ENCODE assay signal across 1 cellular context in the genomic region with DNA sequence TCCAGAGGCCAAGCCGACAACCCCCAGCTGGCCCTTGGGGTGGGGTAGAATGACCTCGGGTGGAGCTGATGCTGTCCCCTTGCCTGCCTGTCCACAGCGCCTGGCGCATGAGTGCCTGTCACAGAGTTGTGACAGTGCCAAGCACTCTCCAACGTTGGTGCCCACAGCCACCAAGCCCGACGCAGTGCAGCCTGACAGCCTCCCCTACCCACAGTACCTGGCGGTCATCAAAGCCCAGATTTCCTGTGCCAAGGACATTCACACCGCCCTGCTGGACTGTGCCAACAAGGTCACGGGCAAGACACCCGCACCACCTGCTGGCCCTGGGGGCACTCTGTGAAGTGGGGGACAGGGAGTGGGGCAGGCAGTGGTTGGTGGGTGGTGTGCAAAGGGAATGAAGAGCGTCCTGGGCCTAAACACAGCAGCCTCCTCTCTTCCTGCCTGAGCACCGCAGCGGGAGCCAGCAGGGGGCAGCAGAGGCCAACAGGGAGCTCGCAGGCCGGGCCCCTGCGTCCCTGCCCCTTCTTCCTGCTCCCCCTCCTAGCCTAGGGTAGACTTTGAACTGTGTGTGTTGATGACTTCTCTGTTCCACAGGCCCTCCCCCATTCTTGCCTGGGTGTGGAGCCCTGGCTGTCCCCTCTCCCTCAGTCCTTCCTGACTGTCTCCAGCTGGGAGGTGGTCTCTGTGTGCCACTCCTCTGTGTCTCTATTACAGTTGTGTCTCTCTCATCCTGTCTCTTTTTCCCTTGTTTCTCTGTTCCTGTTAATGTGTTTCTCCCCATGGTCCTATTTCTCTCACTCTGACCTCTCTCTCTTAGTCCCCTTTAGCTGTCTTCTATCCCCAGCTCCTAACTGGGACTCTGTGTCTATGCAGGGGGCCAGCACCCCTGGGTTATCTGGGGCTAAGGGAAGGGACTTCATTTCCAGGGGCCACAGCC.
TF ChIP-seq lines count a peak whose summit lies in the region.

No MANE protein-coding gene starts in this region.

TF ChIP-seq in HepG2, 621 proteins besides CTCF, POLR2A, EP300 and RAD21 (continued from another document and continues in another):
- no peak for TF ChIP-seq CCAR2 (optimal IDR thresholded peaks at IDR 0.05; ENCODE audit: low read depth, low read length)
- TF ChIP-seq, protein P1, sequence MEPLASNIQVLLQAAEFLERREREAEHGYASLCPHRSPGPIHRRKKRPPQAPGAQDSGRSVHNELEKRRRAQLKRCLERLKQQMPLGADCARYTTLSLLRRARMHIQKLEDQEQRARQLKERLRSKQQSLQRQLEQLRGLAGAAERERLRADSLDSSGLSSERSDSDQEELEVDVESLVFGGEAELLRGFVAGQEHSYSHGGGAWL (CRISPR knock-in tag; IDR thresholded peaks at IDR 0.05), result peak; percentile 29; the same call in 1 of the 2 replicates
- no peak for TF ChIP-seq FIP1L1 (IDR thresholded peaks at IDR 0.05; ENCODE audit: borderline replicate concordance, insufficient read depth, low read depth, low read length)
- TF ChIP-seq ZSCAN29 (CRISPR knock-in tag; conservative IDR thresholded peaks at IDR 0.05), result no peak
- peak; percentile 68; the same call in 1 of the 2 replicates for TF ChIP-seq ZNF761 (CRISPR knock-in tag; conservative IDR thresholded peaks at IDR 0.05)
- TF ChIP-seq SIN3B (IDR thresholded peaks at IDR 0.05; ENCODE audit: low read length), result no peak
- no peak for TF ChIP-seq ARID2 (CRISPR knock-in tag; IDR thresholded peaks at IDR 0.05; ENCODE audit: borderline replicate concordance)
- no peak for TF ChIP-seq RORA (CRISPR knock-in tag; IDR thresholded peaks at IDR 0.05)
- no peak for TF ChIP-seq ZNF329 (CRISPR knock-in tag; IDR thresholded peaks at IDR 0.05; ENCODE audit: low read depth)
- TF ChIP-seq ZNF781 (CRISPR knock-in tag; IDR thresholded peaks at IDR 0.05; ENCODE audit: borderline replicate concordance, not compliant biosample characterization), result peak; percentile 40
- peak; percentile 73; the same call in 1 of the 2 replicates for TF ChIP-seq MYPOP (CRISPR knock-in tag; IDR thresholded peaks at IDR 0.05)
- TF ChIP-seq, protein P2, sequence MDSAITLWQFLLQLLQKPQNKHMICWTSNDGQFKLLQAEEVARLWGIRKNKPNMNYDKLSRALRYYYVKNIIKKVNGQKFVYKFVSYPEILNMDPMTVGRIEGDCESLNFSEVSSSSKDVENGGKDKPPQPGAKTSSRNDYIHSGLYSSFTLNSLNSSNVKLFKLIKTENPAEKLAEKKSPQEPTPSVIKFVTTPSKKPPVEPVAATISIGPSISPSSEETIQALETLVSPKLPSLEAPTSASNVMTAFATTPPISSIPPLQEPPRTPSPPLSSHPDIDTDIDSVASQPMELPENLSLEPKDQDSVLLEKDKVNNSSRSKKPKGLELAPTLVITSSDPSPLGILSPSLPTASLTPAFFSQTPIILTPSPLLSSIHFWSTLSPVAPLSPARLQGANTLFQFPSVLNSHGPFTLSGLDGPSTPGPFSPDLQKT (CRISPR knock-in tag; IDR thresholded peaks at IDR 0.05; ENCODE audit: borderline replicate concordance), result no peak
- no peak for TF ChIP-seq PCBP2 (optimal IDR thresholded peaks at IDR 0.05; ENCODE audit: low read depth, low read length, poor library complexity, severe bottlenecking)
- TF ChIP-seq ZNF414 (CRISPR knock-in tag; IDR thresholded peaks at IDR 0.05), result no peak; the same call in 1 of the 2 replicates
- peak; percentile 41; the same call in 1 of the 2 replicates for TF ChIP-seq ARHGAP35 (CRISPR knock-in tag; IDR thresholded peaks at IDR 0.05; ENCODE audit: borderline replicate concordance)
- TF ChIP-seq E2F5 (CRISPR knock-in tag; conservative IDR thresholded peaks at IDR 0.05), result no peak
- 0 out of 2 replicates have a peak, but pooled peaks have one; percentile 30 for TF ChIP-seq BHLHE40 (IDR thresholded peaks at IDR 0.05; ENCODE audit: low read length)
- TF ChIP-seq, protein P3, sequence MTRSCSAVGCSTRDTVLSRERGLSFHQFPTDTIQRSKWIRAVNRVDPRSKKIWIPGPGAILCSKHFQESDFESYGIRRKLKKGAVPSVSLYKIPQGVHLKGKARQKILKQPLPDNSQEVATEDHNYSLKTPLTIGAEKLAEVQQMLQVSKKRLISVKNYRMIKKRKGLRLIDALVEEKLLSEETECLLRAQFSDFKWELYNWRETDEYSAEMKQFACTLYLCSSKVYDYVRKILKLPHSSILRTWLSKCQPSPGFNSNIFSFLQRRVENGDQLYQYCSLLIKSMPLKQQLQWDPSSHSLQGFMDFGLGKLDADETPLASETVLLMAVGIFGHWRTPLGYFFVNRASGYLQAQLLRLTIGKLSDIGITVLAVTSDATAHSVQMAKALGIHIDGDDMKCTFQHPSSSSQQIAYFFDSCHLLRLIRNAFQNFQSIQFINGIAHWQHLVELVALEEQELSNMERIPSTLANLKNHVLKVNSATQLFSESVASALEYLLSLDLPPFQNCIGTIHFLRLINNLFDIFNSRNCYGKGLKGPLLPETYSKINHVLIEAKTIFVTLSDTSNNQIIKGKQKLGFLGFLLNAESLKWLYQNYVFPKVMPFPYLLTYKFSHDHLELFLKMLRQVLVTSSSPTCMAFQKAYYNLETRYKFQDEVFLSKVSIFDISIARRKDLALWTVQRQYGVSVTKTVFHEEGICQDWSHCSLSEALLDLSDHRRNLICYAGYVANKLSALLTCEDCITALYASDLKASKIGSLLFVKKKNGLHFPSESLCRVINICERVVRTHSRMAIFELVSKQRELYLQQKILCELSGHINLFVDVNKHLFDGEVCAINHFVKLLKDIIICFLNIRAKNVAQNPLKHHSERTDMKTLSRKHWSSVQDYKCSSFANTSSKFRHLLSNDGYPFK (CRISPR knock-in tag; IDR thresholded peaks at IDR 0.05; ENCODE audit: borderline replicate concordance), result peak; percentile 19; the same call in 1 of the 2 replicates
- no peak for TF ChIP-seq ZNF253 (CRISPR knock-in tag; IDR thresholded peaks at IDR 0.05; ENCODE audit: borderline replicate concordance)
- no peak for TF ChIP-seq MAFG (CRISPR knock-in tag; IDR thresholded peaks at IDR 0.05)
- TF ChIP-seq, protein P4, sequence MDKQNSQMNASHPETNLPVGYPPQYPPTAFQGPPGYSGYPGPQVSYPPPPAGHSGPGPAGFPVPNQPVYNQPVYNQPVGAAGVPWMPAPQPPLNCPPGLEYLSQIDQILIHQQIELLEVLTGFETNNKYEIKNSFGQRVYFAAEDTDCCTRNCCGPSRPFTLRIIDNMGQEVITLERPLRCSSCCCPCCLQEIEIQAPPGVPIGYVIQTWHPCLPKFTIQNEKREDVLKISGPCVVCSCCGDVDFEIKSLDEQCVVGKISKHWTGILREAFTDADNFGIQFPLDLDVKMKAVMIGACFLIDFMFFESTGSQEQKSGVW (CRISPR knock-in tag; IDR thresholded peaks at IDR 0.05; ENCODE audit: borderline replicate concordance), result no peak
- peak; percentile 98 for TF ChIP-seq DRAP1 (CRISPR knock-in tag; IDR thresholded peaks at IDR 0.05)
- no peak for TF ChIP-seq MTA3 (CRISPR knock-in tag; IDR thresholded peaks at IDR 0.05)
- peak; percentile 92 for TF ChIP-seq ERF (CRISPR knock-in tag; IDR thresholded peaks at IDR 0.05)
- TF ChIP-seq ZFAT (CRISPR knock-in tag; conservative IDR thresholded peaks at IDR 0.05), result no peak
- TF ChIP-seq PBX2 (CRISPR knock-in tag; IDR thresholded peaks at IDR 0.05), result no peak
- no peak for TF ChIP-seq ZNF383 (CRISPR knock-in tag; IDR thresholded peaks at IDR 0.05; ENCODE audit: borderline replicate concordance)
- TF ChIP-seq KDM1A (CRISPR knock-in tag; IDR thresholded peaks at IDR 0.05), result peak; percentile 85
- peak; percentile 49; the same call in 1 of the 2 replicates for TF ChIP-seq MEIS2 (CRISPR knock-in tag; IDR thresholded peaks at IDR 0.05)
- TF ChIP-seq ATF3 (CRISPR knock-in tag; IDR thresholded peaks at IDR 0.05), result no peak; the same call in 1 of the 2 replicates
- peak; percentile 67; the same call in 1 of the 2 replicates for TF ChIP-seq TAF1 (CRISPR knock-in tag; IDR thresholded peaks at IDR 0.05)
- TF ChIP-seq HOMEZ (CRISPR knock-in tag; IDR thresholded peaks at IDR 0.05; ENCODE audit: low read depth), result no peak
- TF ChIP-seq MLXIP (CRISPR knock-in tag; IDR thresholded peaks at IDR 0.05; ENCODE audit: borderline replicate concordance), result no peak
- TF ChIP-seq, protein P5, sequence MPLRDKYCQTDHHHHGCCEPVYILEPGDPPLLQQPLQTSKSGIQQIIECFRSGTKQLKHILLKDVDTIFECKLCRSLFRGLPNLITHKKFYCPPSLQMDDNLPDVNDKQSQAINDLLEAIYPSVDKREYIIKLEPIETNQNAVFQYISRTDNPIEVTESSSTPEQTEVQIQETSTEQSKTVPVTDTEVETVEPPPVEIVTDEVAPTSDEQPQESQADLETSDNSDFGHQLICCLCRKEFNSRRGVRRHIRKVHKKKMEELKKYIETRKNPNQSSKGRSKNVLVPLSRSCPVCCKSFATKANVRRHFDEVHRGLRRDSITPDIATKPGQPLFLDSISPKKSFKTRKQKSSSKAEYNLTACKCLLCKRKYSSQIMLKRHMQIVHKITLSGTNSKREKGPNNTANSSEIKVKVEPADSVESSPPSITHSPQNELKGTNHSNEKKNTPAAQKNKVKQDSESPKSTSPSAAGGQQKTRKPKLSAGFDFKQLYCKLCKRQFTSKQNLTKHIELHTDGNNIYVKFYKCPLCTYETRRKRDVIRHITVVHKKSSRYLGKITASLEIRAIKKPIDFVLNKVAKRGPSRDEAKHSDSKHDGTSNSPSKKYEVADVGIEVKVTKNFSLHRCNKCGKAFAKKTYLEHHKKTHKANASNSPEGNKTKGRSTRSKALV (CRISPR knock-in tag; IDR thresholded peaks at IDR 0.05), result 0 out of 2 replicates have a peak, but pooled peaks have one; percentile 7
